Comparison of ENCODE assay signal across 27 cellular contexts in genomic region chr6:78150425-78150824, GRCh38.
"Had no signal": no experiment of that assay in that cellular context is flagged by ENCODE, and none has a peak within 500 bp of the region (broad histone marks: within the 10 kb centered on the region; RNA-seq: fewer than 3 reads in every experiment).

No MANE protein-coding gene starts in this region.

- H3K4me1 Mint-ChIP-seq: mesothelial cell of epicardium had no signal

- H3K27me3 Mint-ChIP-seq: dendritic cell treated with granulocyte-macrophage colony-stimulating factor and Interleukin-4, amounts not matched to agents 40 ng/mL and 50 ng/mL, for 4 days; effector memory CD8-positive, alpha-beta T cell had no signal

- DNase-seq: colonic mucosa; cortex of kidney; effector CD8-positive, alpha-beta T cell; effector memory CD8-positive, alpha-beta T cell; endodermal cell; erythroblast; esophagus squamous epithelium; foreskin fibroblast; foreskin melanocyte; gastrocnemius medialis; glutamatergic neuron; head of caudate nucleus; heart right ventricle; hippocampal formation; left cardiac atrium; left lung; left ventricle myocardium superior; lower lobe of right lung; mesenchymal stem cell; mucosa of descending colon had no signal

- H3K9me3 ChIP-seq: colonic mucosa, esophagus squamous epithelium, gastrocnemius medialis, lower lobe of right lung had no signal

- H3K27ac ChIP-seq: colonic mucosa, epithelial cell of prostate, esophagus squamous epithelium, gastrocnemius medialis, heart right ventricle, left lung, lower lobe of right lung had no signal

- H3K27me3 ChIP-seq: colonic mucosa, esophagus squamous epithelium, gastrocnemius medialis, heart right ventricle, left lung had no signal

- H3K36me3 Mint-ChIP-seq: mesothelial cell of epicardium had no signal

- ATAC-seq: effector memory CD8-positive, alpha-beta T cell; esophagus mucosa; gastrocnemius medialis; heart right ventricle; left cardiac atrium; left lung; left ventricle myocardium superior; lower lobe of right lung; mucosa of descending colon had no signal

- H3K4me1 ChIP-seq: colonic mucosa, esophagus squamous epithelium, gastrocnemius medialis, heart right ventricle, left lung, lower lobe of right lung had no signal

- H3K4me3 Mint-ChIP-seq: dendritic cell treated with granulocyte-macrophage colony-stimulating factor and Interleukin-4, amounts not matched to agents 40 ng/mL and 50 ng/mL, for 4 days; effector memory CD8-positive, alpha-beta T cell; endodermal cell; mesothelial cell of epicardium had no signal

- H3K4me3 ChIP-seq: colonic mucosa, esophagus squamous epithelium, gastrocnemius medialis, heart right ventricle, left lung, lower lobe of right lung, mucosa of descending colon had no signal

- FAIRE-seq: endometrium, islet of Langerhans, keratinocyte had no signal

- H3K27ac Mint-ChIP-seq: dendritic cell treated with granulocyte-macrophage colony-stimulating factor and Interleukin-4, amounts not matched to agents 40 ng/mL and 50 ng/mL, for 4 days; effector memory CD8-positive, alpha-beta T cell; endodermal cell; mesothelial cell of epicardium had no signal

- H3K36me3 ChIP-seq: colonic mucosa, esophagus squamous epithelium, gastrocnemius medialis, heart right ventricle, left lung, lower lobe of right lung had no signal
